Comparison of ENCODE assay signal across 22 cellular contexts in genomic region chr3:25870452-25870851, GRCh38.
DNase-seq lines count a peak whose midpoint lies in the region; ATAC-seq and TF ChIP-seq lines count a peak whose summit lies in the region.
"Had no signal": no experiment of that assay in that cellular context is flagged by ENCODE, and none has a peak within 500 bp of the region (broad histone marks: within the 10 kb centered on the region; RNA-seq: fewer than 3 reads in every experiment).

No MANE protein-coding gene starts in this region.

- H3K27ac ChIP-seq in upper lobe of right lung: no peak overlapping the region
- no peak overlapping the region for H3K27ac ChIP-seq in suprapubic skin
- H3K27ac ChIP-seq: C4-2B, gastroesophageal sphincter, neutrophil, spleen, thyroid gland had no signal

- H3K27me3 ChIP-seq in upper lobe of right lung (no peaks in the 10 kb centered on the region), suprapubic skin (peaks cover 3% of the 10 kb centered on the region)
- H3K27me3 ChIP-seq: gastroesophageal sphincter, neutrophil, spleen, thyroid gland had no signal

- peak; percentile 70 for ATAC-seq in stimulated activated effector memory CD8-positive, alpha-beta T cell treated with anti-CD3 and anti-CD28 coated beads, Interleukin-12 subunit alpha, Interleukin-12 subunit beta, amount 100 ng/mL, for 72 hours
- no peak for ATAC-seq in upper lobe of right lung
- ATAC-seq: effector memory CD8-positive, alpha-beta T cell; gastroesophageal sphincter; mucosa of descending colon had no signal

- H3K9me3 Mint-ChIP-seq in activated T-cell treated with anti-CD3 and anti-CD28 coated beads, Interleukin-2, amount 50 U/mL, for 24 hours: peaks cover 3% of the 10 kb centered on the region
- peaks cover 3% of the 10 kb centered on the region for H3K9me3 Mint-ChIP-seq in stimulated activated effector memory CD8-positive, alpha-beta T cell treated with anti-CD3 and anti-CD28 coated beads, Interleukin-12 subunit alpha, Interleukin-12 subunit beta, amount 100 ng/mL, for 72 hours
- H3K9me3 Mint-ChIP-seq: effector memory CD8-positive, alpha-beta T cell had no signal

- no peak for TF ChIP-seq POLR2A in suprapubic skin (IDR thresholded peaks at IDR 0.05)

- H3K9me3 ChIP-seq in upper lobe of right lung (no peaks in the 10 kb centered on the region), suprapubic skin (no peaks in the 10 kb centered on the region)
- H3K9me3 ChIP-seq: mucosa of descending colon, neutrophil, thyroid gland had no signal

- TF ChIP-seq EP300 in suprapubic skin (IDR thresholded peaks at IDR 0.05): no peak

- no peaks in the 10 kb centered on the region for H3K36me3 ChIP-seq in upper lobe of right lung
- H3K36me3 ChIP-seq in suprapubic skin: no peaks in the 10 kb centered on the region
- H3K36me3 ChIP-seq: gastroesophageal sphincter, neutrophil, spleen, thyroid gland had no signal

- H3K27ac Mint-ChIP-seq in activated T-cell treated with anti-CD3 and anti-CD28 coated beads, Interleukin-2, amount 50 U/mL, for 24 hours: peak overlapping the region; percentile 44
- H3K27ac Mint-ChIP-seq in stimulated activated effector memory CD8-positive, alpha-beta T cell treated with anti-CD3 and anti-CD28 coated beads, Interleukin-12 subunit alpha, Interleukin-12 subunit beta, amount 100 ng/mL, for 72 hours: no peak overlapping the region
- H3K27ac Mint-ChIP-seq: activated CD4-positive, alpha-beta memory T cell treated with anti-CD3 and anti-CD28 coated beads for 36 hours; effector memory CD8-positive, alpha-beta T cell had no signal

- peaks cover 16% of the 10 kb centered on the region for H3K4me1 Mint-ChIP-seq in activated T-cell treated with anti-CD3 and anti-CD28 coated beads, Interleukin-2, amount 50 U/mL, for 24 hours (ENCODE audit: low read depth)
- peaks cover 5% of the 10 kb centered on the region for H3K4me1 Mint-ChIP-seq in stimulated activated effector memory CD8-positive, alpha-beta T cell treated with anti-CD3 and anti-CD28 coated beads, Interleukin-12 subunit alpha, Interleukin-12 subunit beta, amount 100 ng/mL, for 72 hours

- TF ChIP-seq CTCF in choroid plexus epithelial cell (conservative IDR thresholded peaks at IDR 0.05; ENCODE audit: low read depth, low read length): no peak
- TF ChIP-seq CTCF in upper lobe of right lung (IDR thresholded peaks at IDR 0.05): no peak
- no peak for TF ChIP-seq CTCF in suprapubic skin (IDR thresholded peaks at IDR 0.05)

- H3K4me3 ChIP-seq in choroid plexus epithelial cell (ENCODE audit: low read depth, low read length) (no peak overlapping the region), upper lobe of right lung (no peak overlapping the region), suprapubic skin (no peak overlapping the region)
- H3K4me3 ChIP-seq: gastroesophageal sphincter, mucosa of descending colon, spleen, thyroid gland had no signal

- no peak for DNase-seq in activated T-cell treated with anti-CD3 and anti-CD28 coated beads, Interleukin-2, amount 50 U/mL, for 24 hours
- DNase-seq in activated T-cell treated with anti-CD3 and anti-CD28 coated beads, Interleukin-2, amount 50 U/mL, for 1 hour: no peak
- DNase-seq in NCI-H226 (peak; percentile 56), choroid plexus epithelial cell (ENCODE audit: low read depth) (peak; percentile 8), NCI-H748 (lab: John Stamatoyannopoulos, UW; ENCODE audit: unreplicated experiment) (no peak), upper lobe of right lung (no peak), suprapubic skin (ENCODE audit: low spot score in 2 of 2) (no peak)
- DNase-seq in stimulated activated effector memory CD8-positive, alpha-beta T cell treated with anti-CD3 and anti-CD28 coated beads, Interleukin-12 subunit alpha, Interleukin-12 subunit beta, amount 100 ng/mL, for 72 hours (ENCODE audit: low spot score in 2 of 2): no peak
- DNase-seq: activated CD4-positive, alpha-beta memory T cell treated with anti-CD3 and anti-CD28 coated beads for 36 hours; cerebellar nuclear complex; DMS 273 treated with DMSO at 0.1 percent for 48 hours; effector memory CD8-positive, alpha-beta T cell; mucosa of descending colon; NCI-H2029; NCI-H446; Right ventricle myocardium superior; spleen; T-helper 1 cell; thyroid gland had no signal

- no peaks in the 10 kb centered on the region for H3K36me3 Mint-ChIP-seq in activated T-cell treated with anti-CD3 and anti-CD28 coated beads, Interleukin-2, amount 50 U/mL, for 24 hours (ENCODE audit: low read depth)
- H3K36me3 Mint-ChIP-seq in stimulated activated effector memory CD8-positive, alpha-beta T cell treated with anti-CD3 and anti-CD28 coated beads, Interleukin-12 subunit alpha, Interleukin-12 subunit beta, amount 100 ng/mL, for 72 hours: no peaks in the 10 kb centered on the region

- H3K4me3 Mint-ChIP-seq in activated T-cell treated with anti-CD3 and anti-CD28 coated beads, Interleukin-2, amount 50 U/mL, for 24 hours: no peak overlapping the region
- no peak overlapping the region for H3K4me3 Mint-ChIP-seq in stimulated activated effector memory CD8-positive, alpha-beta T cell treated with anti-CD3 and anti-CD28 coated beads, Interleukin-12 subunit alpha, Interleukin-12 subunit beta, amount 100 ng/mL, for 72 hours
- H3K4me3 Mint-ChIP-seq: activated CD4-positive, alpha-beta memory T cell treated with anti-CD3 and anti-CD28 coated beads for 36 hours; effector memory CD8-positive, alpha-beta T cell had no signal

- intact Hi-C loops in upper lobe of right lung (cut with DNase I): no loop called here

- H3K4me1 ChIP-seq in upper lobe of right lung (no peaks in the 10 kb centered on the region), suprapubic skin (no peaks in the 10 kb centered on the region)
- H3K4me1 ChIP-seq: gastroesophageal sphincter, thyroid gland had no signal

- H3K27me3 Mint-ChIP-seq in activated T-cell treated with anti-CD3 and anti-CD28 coated beads, Interleukin-2, amount 50 U/mL, for 24 hours: peaks cover 6% of the 10 kb centered on the region
- H3K27me3 Mint-ChIP-seq: activated CD4-positive, alpha-beta memory T cell treated with anti-CD3 and anti-CD28 coated beads for 36 hours had no signal

Comparison
In these comparisons a context has a peak if more than half of its experiments do, and no peak if none do; other contexts are left out.
1. DNase-seq: peak in NCI-H226 (single experiment) and choroid plexus epithelial cell (single experiment); none in activated T-cell treated with anti-CD3 and anti-CD28 coated beads, Interleukin-2, amount 50 U/mL, for 24 hours (single experiment), activated T-cell treated with anti-CD3 and anti-CD28 coated beads, Interleukin-2, amount 50 U/mL, for 1 hour (single experiment), stimulated activated effector memory CD8-positive, alpha-beta T cell treated with anti-CD3 and anti-CD28 coated beads, Interleukin-12 subunit alpha, Interleukin-12 subunit beta, amount 100 ng/mL, for 72 hours (0 of 2), NCI-H748 (single experiment), upper lobe of right lung (single experiment) and suprapubic skin (0 of 2).